ENCODE assay signal across 9 cellular contexts in genomic region chr10:97454330-97455036, GRCh38. TPM values are rescaled to one million over a fixed set of nuclear protein-coding genes. Genes with fewer than 3 reads are reported as not detected.
DNase-seq lines count a peak whose midpoint lies in the region; ATAC-seq and TF ChIP-seq lines count a peak whose summit lies in the region.
"Had no signal": no experiment of that assay in that cellular context is flagged by ENCODE, and none has a peak within 500 bp of the region (broad histone marks: within the 10 kb centered on the region; RNA-seq: fewer than 3 reads in every experiment).

No MANE protein-coding gene starts in this region.

- 85% methylated on average over 3 of the region's 3 CpGs for WGBS in smooth muscle cell (ENCODE audit: low lambda C conversion rate)
- 74 to 83% (median 75%) methylated on average over 3 of the region's 3 CpGs for WGBS in spleen, 5 donors

- H3K27me3 ChIP-seq in smooth muscle cell (ENCODE audit: low read depth) = no peaks in the 10 kb centered on the region
- no peaks in the 10 kb centered on the region for H3K27me3 ChIP-seq in spleen (replicated peaks in 1 of 7)

- H3K9me3 Mint-ChIP-seq in activated T-cell treated with anti-CD3 and anti-CD28 coated beads, Interleukin-2, amount 50 U/mL, for 24 hours = no peaks in the 10 kb centered on the region

- no peak overlapping the region for H2AFZ ChIP-seq in smooth muscle cell (ENCODE audit: low read depth)

- intact Hi-C loops in spleen (cut with DNase I; ENCODE audit: low total_unique reads) = no loop called here

- H3K36me3 ChIP-seq in smooth muscle cell (ENCODE audit: low read depth) = peaks cover 5% of the 10 kb centered on the region
- peaks cover 0 to 91% (median 60%) of the 10 kb centered on the region in 6 donors for H3K36me3 ChIP-seq in spleen

- peaks cover 23% of the 10 kb centered on the region for H3F3A ChIP-seq in smooth muscle cell (ENCODE audit: low read depth)

- no peak for TF ChIP-seq POLR2A in spleen (IDR thresholded peaks at IDR 0.05)

- H3K4me3 ChIP-seq in LNCaP clone FGC (ENCODE audit: low read depth, low read length) (no peak overlapping the region), fibroblast of mammary gland (ENCODE audit: control insufficient read depth, low read depth, low read length) (no peak overlapping the region), smooth muscle cell (no peak overlapping the region), spleen (no peak overlapping the region)

- peaks cover 63% of the 10 kb centered on the region for H4K20me1 ChIP-seq in smooth muscle cell (ENCODE audit: low read depth)

- H3K79me2 ChIP-seq in smooth muscle cell (ENCODE audit: low read depth) = peaks cover 23% of the 10 kb centered on the region

- no peak for ATAC-seq in GM21737 (IDR thresholded peaks at IDR 0.05; ENCODE audit: unreplicated experiment)
- ATAC-seq in HG02588 (IDR thresholded peaks at IDR 0.05; ENCODE audit: unreplicated experiment) = no peak

- DNase-seq in LNCaP clone FGC (ENCODE audit: low read depth) (peak; percentile 30), fibroblast of mammary gland (ENCODE audit: low read depth) (peak; percentile 45), smooth muscle cell (lab: John Stamatoyannopoulos, UW; ENCODE audit: unreplicated experiment) (no peak), spleen (no peak)
- peak; percentile 53 for DNase-seq in activated T-cell treated with anti-CD3 and anti-CD28 coated beads, Interleukin-2, amount 50 U/mL, for 24 hours
- DNase-seq: NCI-H1105 had no signal

- H3K27ac ChIP-seq in smooth muscle cell (ENCODE audit: low read depth) (peak overlapping the region; percentile 49), spleen (peak overlapping the region in 1 of 8 donors; percentile 38)
- H3K27ac ChIP-seq: epithelial cell of prostate had no signal

- peaks cover 92% of the 10 kb centered on the region for H3K36me3 Mint-ChIP-seq in activated T-cell treated with anti-CD3 and anti-CD28 coated beads, Interleukin-2, amount 50 U/mL, for 24 hours (ENCODE audit: low read depth)

- peaks cover 52% of the 10 kb centered on the region for H3K4me1 Mint-ChIP-seq in activated T-cell treated with anti-CD3 and anti-CD28 coated beads, Interleukin-2, amount 50 U/mL, for 24 hours (ENCODE audit: low read depth)

- no peak overlapping the region for H3K4me2 ChIP-seq in smooth muscle cell

- TF ChIP-seq CTCF in LNCaP clone FGC (IDR thresholded peaks at IDR 0.05; ENCODE audit: control insufficient read depth, extremely low read depth, insufficient read depth) = no peak
- no peak for TF ChIP-seq CTCF in fibroblast of mammary gland (conservative IDR thresholded peaks at IDR 0.05; ENCODE audit: control insufficient read depth, insufficient read depth, low read depth, low read length)
- TF ChIP-seq CTCF in smooth muscle cell (IDR thresholded peaks at IDR 0.05; ENCODE audit: borderline replicate concordance, insufficient read depth, poor library complexity, severe bottlenecking) = no peak
- TF ChIP-seq CTCF in spleen (IDR thresholded peaks at IDR 0.05 in 8 of 11, conservative IDR thresholded peaks at IDR 0.05 in 3 of 11) = no peak

- H3K27me3 Mint-ChIP-seq in activated T-cell treated with anti-CD3 and anti-CD28 coated beads, Interleukin-2, amount 50 U/mL, for 24 hours = no peaks in the 10 kb centered on the region

- H3K4me3 Mint-ChIP-seq in activated T-cell treated with anti-CD3 and anti-CD28 coated beads, Interleukin-2, amount 50 U/mL, for 24 hours = no peak overlapping the region

- H3K9ac ChIP-seq in smooth muscle cell (ENCODE audit: low read depth) = no peak overlapping the region

- H3K4me1 ChIP-seq in smooth muscle cell (ENCODE audit: low read depth) = peaks cover 3% of the 10 kb centered on the region
- H3K4me1 ChIP-seq in spleen = peaks cover 0 to 16% (median 5%) of the 10 kb centered on the region in 6 donors

- peak overlapping the region; percentile 95 for H3K27ac Mint-ChIP-seq in activated T-cell treated with anti-CD3 and anti-CD28 coated beads, Interleukin-2, amount 50 U/mL, for 24 hours

- H3K9me3 ChIP-seq in smooth muscle cell (replicated peaks; ENCODE audit: low read depth) = no peaks in the 10 kb centered on the region
- H3K9me3 ChIP-seq in spleen = no peaks in the 10 kb centered on the region

RNA-seq across cellular contexts. Expression of gene ZDHHC16, which starts 8.5 kb away (rescaled TPM):
- total RNA-seq in smooth muscle cell (48.5 and 50.3 TPM in 2 replicates), spleen (10 to 100 TPM; 23.6 to 26.1 (median 25.1) TPM)
- polyA plus RNA-seq in smooth muscle cell (73.3 and 81.1 TPM in 2 replicates), spleen (10 to 100 TPM; 14.0 to 20.1 (median 15.7) TPM)

RNA-seq across cellular contexts. Expression of gene EXOSC1, which starts 8.7 kb away (rescaled TPM):
- total RNA-seq in smooth muscle cell = 44.9 and 48.7 TPM in 2 replicates
- polyA plus RNA-seq in smooth muscle cell = 61.5 and 97.5 TPM in 2 replicates
- total RNA-seq in spleen = 10 to 100 TPM; 28.7 to 38.2 (median 33.8) TPM
- polyA plus RNA-seq in spleen = 10 to 100 TPM; 42.1 to 50.5 (median 49.4) TPM

RNA-seq across cellular contexts. Expression of gene PGAM1, which starts 28.5 kb away (rescaled TPM):
- total RNA-seq in smooth muscle cell (725 and 787 TPM in 2 replicates), spleen (100 to 1,000 TPM; 144 to 235 (median 197) TPM)
- polyA plus RNA-seq in smooth muscle cell (921 and 957 TPM in 2 replicates), spleen (100 to 1,000 TPM in 1 of 3 donors, 10 to 100 TPM in 2; 51.4 to 146 (median 98.8) TPM)

RNA-seq across cellular contexts. Expression of gene MMS19, which starts 43.7 kb away (rescaled TPM):
- 97.9 and 125 TPM in 2 replicates for total RNA-seq in smooth muscle cell
- polyA plus RNA-seq in smooth muscle cell = 76.8 and 81.4 TPM in 2 replicates
- total RNA-seq in spleen = 10 to 100 TPM; 54.5 to 91.5 (median 59.7) TPM
- 100 to 1,000 TPM in 1 of 3 donors, 10 to 100 TPM in 2; 53.5 to 101 (median 78.7) TPM for polyA plus RNA-seq in spleen

RNA-seq across cellular contexts. Expression of gene UBTD1, which starts 44.2 kb away (rescaled TPM):
- total RNA-seq in smooth muscle cell (26.5 and 27.1 TPM in 2 replicates), spleen (10 to 100 TPM in 6 of 7 donors, 1 to 10 TPM in 1; 8.0 to 17.6 (median 12.1) TPM)
- polyA plus RNA-seq in smooth muscle cell (59.9 and 61.5 TPM in 2 replicates), spleen (10 to 100 TPM in 1 of 3 donors, 1 to 10 TPM in 2; 4.5 to 11.5 (median 6.8) TPM)

Comparison
In these comparisons a context has a peak if more than half of its experiments do, and no peak if none do; other contexts are left out.
1. DNase-seq: peak in LNCaP clone FGC (single experiment), activated T-cell treated with anti-CD3 and anti-CD28 coated beads, Interleukin-2, amount 50 U/mL, for 24 hours (single experiment) and fibroblast of mammary gland (single experiment); none in smooth muscle cell (single experiment) and spleen (single experiment).